8 cellular contexts compared by ENCODE assay signal in the genomic region with DNA sequence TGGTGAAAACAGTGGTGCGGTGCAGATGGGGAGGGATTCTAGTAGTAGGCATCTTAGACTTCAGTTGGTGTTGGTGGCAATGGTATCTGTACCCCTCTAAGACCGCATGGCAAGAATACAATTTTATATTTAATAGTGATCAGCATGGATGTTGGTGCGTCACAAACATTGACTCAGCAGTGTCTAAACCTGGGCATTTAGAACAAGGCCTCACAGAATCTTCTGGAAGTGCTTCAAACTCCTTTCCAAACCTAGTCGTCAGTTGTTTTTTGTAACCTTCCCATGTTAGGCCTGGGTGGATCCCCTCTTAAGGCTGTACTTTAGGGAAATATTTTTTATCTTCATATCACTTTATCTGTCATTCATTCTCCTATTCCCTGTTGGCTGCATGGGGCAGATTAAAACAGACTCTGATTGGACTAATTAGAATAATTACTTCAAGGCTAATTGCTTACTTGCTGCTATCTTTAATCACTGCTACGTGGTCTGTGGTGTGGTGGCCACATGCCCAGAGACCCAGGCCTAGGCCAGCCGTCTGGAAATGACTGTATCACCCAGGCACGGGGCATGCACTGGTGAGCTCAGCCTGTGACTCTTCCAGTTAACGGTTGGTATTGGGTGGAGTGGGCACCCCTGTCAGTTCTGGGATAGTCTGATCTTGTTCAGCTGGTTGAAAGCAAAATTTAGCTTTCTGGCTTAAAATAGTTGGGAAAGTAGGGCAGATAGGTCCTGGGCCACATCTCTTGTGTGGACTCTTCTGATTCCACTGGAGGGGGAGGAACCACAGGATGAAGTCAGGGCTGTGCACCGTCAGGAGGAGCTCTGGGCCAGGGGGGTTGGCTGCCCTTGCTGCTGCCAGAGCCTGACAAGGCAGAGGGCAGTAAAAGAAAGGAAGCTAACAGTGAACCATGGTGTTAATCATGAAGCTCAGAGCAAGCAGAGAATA. TPM values are rescaled to one million over a fixed set of nuclear protein-coding genes. Genes with fewer than 3 reads are reported as not detected.
DNase-seq lines count a peak whose midpoint lies in the region; ATAC-seq and TF ChIP-seq lines count a peak whose summit lies in the region.

No MANE protein-coding gene starts in this region.

- in situ Hi-C loops in astrocyte of the spinal cord (cut with HindIII; ENCODE audit: low sequenced_read_pairs) = no loop called here

- H3K9me3 ChIP-seq in lower lobe of right lung = no peaks in the 10 kb centered on the region
- no peaks in the 10 kb centered on the region for H3K9me3 ChIP-seq in upper lobe of right lung

- H3K27me3 ChIP-seq in lower lobe of right lung (ENCODE audit: low read depth) (no peaks in the 10 kb centered on the region), upper lobe of right lung (no peaks in the 10 kb centered on the region)

- H3K4me1 ChIP-seq in lower lobe of right lung (peaks cover 77% of the 10 kb centered on the region), upper lobe of right lung (peaks cover 73% of the 10 kb centered on the region)

- TF ChIP-seq CTCF in astrocyte of the spinal cord (IDR thresholded peaks at IDR 0.05; ENCODE audit: low read depth, low read length) = no peak
- TF ChIP-seq CTCF in lower lobe of right lung (IDR thresholded peaks at IDR 0.05) = no peak
- no peak for TF ChIP-seq CTCF in upper lobe of right lung (IDR thresholded peaks at IDR 0.05)

- H3K4me3 ChIP-seq in astrocyte of the spinal cord (ENCODE audit: low read depth, low read length) (peak overlapping the region; percentile 55), lower lobe of right lung (peak overlapping the region; percentile 82), upper lobe of right lung (peak overlapping the region; percentile 90)

- H3K27ac ChIP-seq in lower lobe of right lung = peak overlapping the region; percentile 46
- H3K27ac ChIP-seq in upper lobe of right lung = no peak overlapping the region

- intact Hi-C loops in lower lobe of right lung (cut with DNase I) (no loop called here), upper lobe of right lung (cut with DNase I) (no loop called here)

- ATAC-seq in lower lobe of right lung (no peak), upper lobe of right lung (no peak), HG03378 (IDR thresholded peaks at IDR 0.05; ENCODE audit: unreplicated experiment) (no peak), HG03159 (IDR thresholded peaks at IDR 0.05; ENCODE audit: unreplicated experiment) (no peak)

- H3K36me3 ChIP-seq in lower lobe of right lung (peaks cover 35% of the 10 kb centered on the region), upper lobe of right lung (peaks cover 21% of the 10 kb centered on the region)

- DNase-seq in stimulated activated CD4-positive, alpha-beta T cell treated with anti-CD3 and anti-CD28 coated beads, Interleukin-1b, Interleukin-23, amount 100 ng/mL, for 48 hours = peak; percentile 39
- DNase-seq in stimulated activated CD4-positive, alpha-beta T cell treated with anti-CD3 and anti-CD28 coated beads, Interleukin-4, amount 100 ng/mL, for 1 hour = no peak
- peak; percentile 31 for DNase-seq in astrocyte of the spinal cord (ENCODE audit: low read depth, low spot score)
- no peak for DNase-seq in lower lobe of right lung
- no peak for DNase-seq in upper lobe of right lung
- no peak for DNase-seq in cerebellar cortex (ENCODE audit: low spot score)

RNA-seq across cellular contexts. Expression of a gene that starts 4.5 kb away (rescaled TPM):
- 100 TPM for total RNA-seq in lower lobe of right lung
- 99.1 TPM for total RNA-seq in upper lobe of right lung

RNA-seq across cellular contexts. Expression of a gene that starts 37.3 kb away (rescaled TPM):
- total RNA-seq in lower lobe of right lung = 12.0 TPM
- 11.7 TPM for total RNA-seq in upper lobe of right lung

Comparison
In these comparisons a context has a peak if more than half of its experiments do, and no peak if none do; other contexts are left out.
1. DNase-seq: peak in stimulated activated CD4-positive, alpha-beta T cell treated with anti-CD3 and anti-CD28 coated beads, Interleukin-1b, Interleukin-23, amount 100 ng/mL, for 48 hours (single experiment) and astrocyte of the spinal cord (single experiment); none in stimulated activated CD4-positive, alpha-beta T cell treated with anti-CD3 and anti-CD28 coated beads, Interleukin-4, amount 100 ng/mL, for 1 hour (single experiment), lower lobe of right lung (single experiment), upper lobe of right lung (single experiment) and cerebellar cortex (single experiment).
2. Peak in every context shown above with its lines, with median percentiles within 50 percentile points of each other: H3K4me3 ChIP-seq.